In the genomic region with DNA sequence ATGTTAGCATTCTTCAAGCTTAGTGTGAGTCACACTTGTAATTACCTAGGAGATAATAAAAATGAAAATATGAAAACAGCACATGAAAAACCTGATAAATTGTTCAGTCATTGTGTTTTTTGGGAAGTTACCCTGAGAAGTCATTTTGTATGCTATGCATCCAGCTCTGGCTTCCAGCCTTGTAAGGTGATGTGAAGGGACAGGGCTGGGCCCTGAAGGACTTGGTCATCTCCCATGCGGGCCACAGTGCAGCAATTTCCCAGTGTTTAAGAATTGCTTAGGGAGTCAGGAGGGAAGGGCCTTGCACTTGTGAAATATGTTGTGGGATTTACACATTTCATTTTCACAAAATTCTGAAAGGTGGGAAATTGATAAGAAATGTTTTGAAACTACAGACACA, we compare ENCODE assay signal across 21 cellular contexts. TPM values are rescaled to one million over a fixed set of nuclear protein-coding genes. Genes with fewer than 3 reads are reported as not detected.
DNase-seq lines count a peak whose midpoint lies in the region; ATAC-seq and TF ChIP-seq lines count a peak whose summit lies in the region.
"Had no signal": no experiment of that assay in that cellular context is flagged by ENCODE, and none has a peak within 500 bp of the region (broad histone marks: within the 10 kb centered on the region; RNA-seq: fewer than 3 reads in every experiment).

No MANE protein-coding gene starts in this region.

- H4K20me1 ChIP-seq in IMR-90 (ENCODE audit: insufficient read depth, low read length): peaks cover 46% of the 10 kb centered on the region

- H2BK15ac ChIP-seq in IMR-90 (ENCODE audit: low read depth, low read length): no peak overlapping the region

- intact Hi-C loops in IMR-90 (cut with micrococcal nuclease): no loop called here

- no peak overlapping the region for H4K91ac ChIP-seq in IMR-90 (ENCODE audit: insufficient read depth, low read depth, low read length)

- H2AK9ac ChIP-seq in IMR-90 (replicated peaks; ENCODE audit: low read depth, low read length, poor library complexity): no peak overlapping the region

- dilution Hi-C loops in IMR-90 (cut with HindIII; ENCODE audit: low sequenced_read_pairs, unreplicated experiment): no loop called here

- peaks cover 7% of the 10 kb centered on the region for H3K4me1 ChIP-seq in IMR-90 (ENCODE audit: control insufficient read depth, insufficient read depth, low read length)

- no peaks in the 10 kb centered on the region for H3K9me3 Mint-ChIP-seq in osteocyte (ENCODE audit: unreplicated experiment)

- peak overlapping the region; percentile 23; the same call in 1 of the 2 replicates for H3K27ac ChIP-seq in IMR-90 (ENCODE audit: insufficient read depth, low read length)
- H3K27ac ChIP-seq: ovary, right lobe of liver, thyroid gland had no signal

- WGBS in IMR-90 (ENCODE audit: extremely low coverage in 2 of 2, insufficient read length in 1 of 2), 2 experiments: no CpG with 5 or more reads among the region's 1 CpG

- TF ChIP-seq CTCF in AG10803 (conservative IDR thresholded peaks at IDR 0.05; ENCODE audit: low read length): no peak
- TF ChIP-seq CTCF in IMR-90 (conservative IDR thresholded peaks at IDR 0.05; ENCODE audit: low read depth, low read length): no peak
- TF ChIP-seq CTCF in cardiac fibroblast (IDR thresholded peaks at IDR 0.05; ENCODE audit: low read depth, low read length): no peak
- TF ChIP-seq CTCF in osteocyte (IDR thresholded peaks at IDR 0.05): no peak

- H3K9ac ChIP-seq in IMR-90 (ENCODE audit: low read depth, low read length): no peak overlapping the region

- H4K5ac ChIP-seq in IMR-90 (ENCODE audit: low read depth, low read length): no peak overlapping the region

- no peak for TF ChIP-seq RAD21 in IMR-90 (IDR thresholded peaks at IDR 0.05; ENCODE audit: low read length)

- DNase-seq in AG10803 (ENCODE audit: low read depth) (peak; percentile 34), IMR-90 (no peak), cardiac fibroblast (ENCODE audit: low read depth in 2 of 2) (peak; percentile 16 to 18), osteocyte (ENCODE audit: extremely low spot score, unreplicated experiment) (no peak), dermis blood vessel endothelial cell (no peak), putamen (ENCODE audit: low spot score) (no peak), pons (ENCODE audit: low spot score) (no peak)
- DNase-seq: activated CD4-positive, alpha-beta T cell treated with anti-CD3 and anti-CD28 coated beads for 1 hour; activated naive CD8-positive, alpha-beta T cell treated with anti-CD3 and anti-CD28 coated beads for 36 hours; activated T-cell treated with anti-CD3 and anti-CD28 coated beads, Interleukin-2, amount 50 U/mL, for 48 hours; COR-L47; NCI-H146; NCI-H2171; NCI-H526; ovary; right lobe of liver; thyroid gland had no signal

- no peak overlapping the region for H2AFZ ChIP-seq in IMR-90 (replicated peaks; ENCODE audit: low read length, poor library complexity)

- CTCF ChIA-PET in IMR-90 (lab: Yijun Ruan, JAX): no interaction called here

- peaks cover 6% of the 10 kb centered on the region for H3K36me3 ChIP-seq in IMR-90 (ENCODE audit: control insufficient read depth, insufficient read depth, low read length)
- H3K36me3 ChIP-seq: ovary, right lobe of liver, thyroid gland had no signal

- H3K4me3 ChIP-seq in AG10803 (ENCODE audit: low read length): no peak overlapping the region
- H3K4me3 ChIP-seq in IMR-90 (ENCODE audit: insufficient read depth, low read depth, low read length): no peak overlapping the region
- no peak overlapping the region for H3K4me3 ChIP-seq in cardiac fibroblast (replicated peaks in 1 of 2; ENCODE audit: low read depth in 2 of 2, low read length in 2 of 2)
- H3K4me3 ChIP-seq: ovary, right lobe of liver, thyroid gland had no signal

- no peak overlapping the region for H2BK20ac ChIP-seq in IMR-90 (ENCODE audit: low read depth, low read length)

- no peak overlapping the region for H3K23ac ChIP-seq in IMR-90 (ENCODE audit: low read depth, low read length)

- peaks cover 18% of the 10 kb centered on the region for H3K36me3 Mint-ChIP-seq in osteocyte (ENCODE audit: unreplicated experiment)

- H3K4me3 Mint-ChIP-seq in osteocyte (ENCODE audit: unreplicated experiment): no peak overlapping the region
- H3K4me3 Mint-ChIP-seq: activated naive CD8-positive, alpha-beta T cell treated with anti-CD3 and anti-CD28 coated beads for 36 hours; dendritic cell treated with granulocyte-macrophage colony-stimulating factor and Interleukin-4, amounts not matched to agents 40 ng/mL and 50 ng/mL, for 4 days had no signal

- no peak overlapping the region for H3K18ac ChIP-seq in IMR-90 (ENCODE audit: low read depth, low read length)

- H4K8ac ChIP-seq in IMR-90 (ENCODE audit: low read depth in 2 of 2, low read length in 2 of 2): no peak overlapping the region

- no peak for TF ChIP-seq POLR2A in IMR-90 (IDR thresholded peaks at IDR 0.05; ENCODE audit: low read depth, low read length)

- H3K4ac ChIP-seq in IMR-90 (ENCODE audit: low read depth, low read length): no peak overlapping the region

- H3K27me3 ChIP-seq in IMR-90 (ENCODE audit: control insufficient read depth, insufficient read depth, low read length): no peaks in the 10 kb centered on the region
- H3K27me3 ChIP-seq: ovary, right lobe of liver, thyroid gland had no signal

- no peak overlapping the region for H3K4me2 ChIP-seq in IMR-90 (ENCODE audit: low read depth, low read length)

- no peak for ATAC-seq in IMR-90 (ENCODE audit: low read depth)
- ATAC-seq in GM19467 (IDR thresholded peaks at IDR 0.05; ENCODE audit: unreplicated experiment): no peak
- ATAC-seq: HepG2, right lobe of liver, Right ventricle myocardium inferior had no signal

- no peak overlapping the region for H2BK5ac ChIP-seq in IMR-90 (ENCODE audit: low read depth, low read length, poor library complexity, severe bottlenecking)

- in situ Hi-C loops in IMR-90 (cut with MboI; ENCODE audit: low sequenced_read_pairs): no loop called here

- H3K14ac ChIP-seq in IMR-90 (replicated peaks; ENCODE audit: low read depth, low read length): no peak overlapping the region

- H2AK5ac ChIP-seq in IMR-90 (ENCODE audit: low read depth, low read length): no peak overlapping the region

- no peak overlapping the region for H3K56ac ChIP-seq in IMR-90 (ENCODE audit: extremely low read depth, insufficient read depth, low read length)

- H3K27me3 Mint-ChIP-seq in osteocyte (ENCODE audit: unreplicated experiment): no peaks in the 10 kb centered on the region
- H3K27me3 Mint-ChIP-seq: activated naive CD8-positive, alpha-beta T cell treated with anti-CD3 and anti-CD28 coated beads for 36 hours had no signal

- H3K79me1 ChIP-seq in IMR-90 (ENCODE audit: low read depth in 1 of 2, low read length in 2 of 2): peaks cover 22 to 60% of the 10 kb centered on the region in 2 experiments

- H3K9me1 ChIP-seq in IMR-90 (ENCODE audit: insufficient read depth, low read length): 0 out of 2 replicates have a peak, but pooled peaks cover 5% of the 10 kb centered on the region

- no TSS peak for BruUV-seq in IMR-90 (replicated peaks; lab: Mats Ljungman, UMichigan)

- H2BK120ac ChIP-seq in IMR-90 (ENCODE audit: low read depth, low read length): no peak overlapping the region

- H3K9me3 ChIP-seq in IMR-90 (ENCODE audit: control insufficient read depth, insufficient read depth, low read length): no peaks in the 10 kb centered on the region
- H3K9me3 ChIP-seq: ovary, right lobe of liver, thyroid gland had no signal

- POLR2A ChIA-PET in IMR-90 (lab: Charles Lee; ENCODE audit: unreplicated experiment): interaction anchor here (0.6 kb wide), 1 partner anchor 11 kb away, joined by 3 read pairs; no protein-coding TSS in a partner anchor

- peaks cover 40% of the 10 kb centered on the region for H3K4me1 Mint-ChIP-seq in osteocyte (ENCODE audit: unreplicated experiment)

- peak overlapping the region; percentile 61 for H3K27ac Mint-ChIP-seq in osteocyte (ENCODE audit: unreplicated experiment)
- H3K27ac Mint-ChIP-seq: activated naive CD8-positive, alpha-beta T cell treated with anti-CD3 and anti-CD28 coated beads for 36 hours; dendritic cell treated with granulocyte-macrophage colony-stimulating factor and Interleukin-4, amounts not matched to agents 40 ng/mL and 50 ng/mL, for 4 days had no signal

TF ChIP-seq in IMR-90, 13 proteins besides CTCF, POLR2A, EP300 and RAD21:
- TF ChIP-seq RFX5 (IDR thresholded peaks at IDR 0.05; ENCODE audit: low read depth, low read length): no peak
- TF ChIP-seq, protein P1, sequence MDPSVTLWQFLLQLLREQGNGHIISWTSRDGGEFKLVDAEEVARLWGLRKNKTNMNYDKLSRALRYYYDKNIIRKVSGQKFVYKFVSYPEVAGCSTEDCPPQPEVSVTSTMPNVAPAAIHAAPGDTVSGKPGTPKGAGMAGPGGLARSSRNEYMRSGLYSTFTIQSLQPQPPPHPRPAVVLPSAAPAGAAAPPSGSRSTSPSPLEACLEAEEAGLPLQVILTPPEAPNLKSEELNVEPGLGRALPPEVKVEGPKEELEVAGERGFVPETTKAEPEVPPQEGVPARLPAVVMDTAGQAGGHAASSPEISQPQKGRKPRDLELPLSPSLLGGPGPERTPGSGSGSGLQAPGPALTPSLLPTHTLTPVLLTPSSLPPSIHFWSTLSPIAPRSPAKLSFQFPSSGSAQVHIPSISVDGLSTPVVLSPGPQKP (IDR thresholded peaks at IDR 0.05; ENCODE audit: borderline replicate concordance, low read depth, low read length): no peak
- TF ChIP-seq USF2 (IDR thresholded peaks at IDR 0.05; ENCODE audit: low read depth, low read length): no peak
- no peak for TF ChIP-seq RCOR1 (IDR thresholded peaks at IDR 0.05; ENCODE audit: insufficient replicate concordance, low read length)
- TF ChIP-seq MAZ (IDR thresholded peaks at IDR 0.05; ENCODE audit: borderline replicate concordance, low read depth, low read length): no peak
- TF ChIP-seq CHD1 (IDR thresholded peaks at IDR 0.05; ENCODE audit: low read depth, low read length): no peak

RNA-seq across cellular contexts. Expression of gene ARHGEF7, which starts 41.3 kb away (rescaled TPM):
- total RNA-seq in IMR-90 (2012; rRNA removed) (44.4 and 59.0 TPM in 2 replicates), osteocyte (119 and 125 TPM in 2 replicates), dermis blood vessel endothelial cell (278 and 307 TPM in 2 replicates)
- polyA plus RNA-seq in IMR-90 (2012; rRNA removed): 32.9 and 33.6 TPM in 2 replicates
- polyA plus RNA-seq in IMR-90 (2012; cell fraction: cytosol; rRNA removed): 15.5 and 18.7 TPM in 2 replicates
- 116 and 181 TPM in 2 replicates for polyA plus RNA-seq in IMR-90 (2012; cell fraction: nucleus; rRNA removed; ENCODE audit: low replicate concordance)

Comparison
In these comparisons a context has a peak if more than half of its experiments do, and no peak if none do; other contexts are left out.
1. DNase-seq: peak in AG10803 (single experiment) and cardiac fibroblast (2 of 2); none in IMR-90 (single experiment), osteocyte (single experiment), dermis blood vessel endothelial cell (single experiment), putamen (single experiment) and pons (single experiment).